ENCODE assay signal across 8 cellular contexts in the genomic region with DNA sequence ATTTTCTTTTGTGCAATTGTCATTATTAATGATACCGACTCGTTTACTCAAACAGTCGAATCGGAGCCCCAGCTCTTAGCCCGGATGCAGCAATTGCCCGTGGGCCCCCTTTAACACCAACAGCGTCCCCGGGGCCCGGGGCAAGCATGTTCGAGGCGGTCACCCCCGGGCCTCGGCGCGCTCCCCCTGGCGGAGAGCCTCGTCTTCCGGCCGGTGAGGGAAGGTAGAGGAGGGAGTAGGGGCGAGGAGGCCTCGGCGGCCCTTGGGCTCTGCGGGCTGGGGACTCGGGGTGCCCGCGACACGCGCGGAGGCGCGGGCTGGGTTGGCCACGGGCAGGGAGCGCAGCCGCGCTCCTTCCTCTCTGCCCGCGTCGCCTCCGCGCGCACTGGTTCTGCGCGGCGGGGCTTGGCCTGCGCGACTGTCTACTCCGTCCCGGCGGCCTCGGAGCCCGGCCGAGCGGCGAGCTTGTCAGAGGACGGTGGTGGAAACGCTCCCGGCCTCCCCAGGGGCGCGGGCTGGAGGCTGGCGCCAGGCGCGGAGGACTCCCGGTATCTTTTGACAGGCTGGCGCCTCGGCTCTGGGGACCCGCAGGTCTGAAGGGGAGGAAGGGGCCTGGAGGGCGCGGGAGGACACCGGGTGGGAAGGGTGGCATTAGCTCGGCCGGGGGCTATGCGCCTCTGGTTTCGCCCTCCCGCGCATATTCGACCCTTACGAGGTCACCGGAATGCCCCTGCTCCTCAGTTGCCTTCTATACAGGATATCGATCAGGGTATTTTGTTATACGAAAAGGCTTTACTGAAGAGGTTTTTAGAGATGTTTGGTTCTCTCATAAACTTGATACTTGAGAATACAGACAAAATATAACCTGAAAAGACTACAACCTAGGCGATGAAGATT. TPM values are rescaled to one million over a fixed set of nuclear protein-coding genes. Genes with fewer than 3 reads are reported as not detected.
A peak's percentile ranks its signal among the peaks of the same experiment; 100 is the strongest.
DNase-seq lines count a peak whose midpoint lies in the region; ATAC-seq, FAIRE-seq and TF ChIP-seq lines count a peak whose summit lies in the region.

No MANE protein-coding gene starts in this region.

- H3K4me1 ChIP-seq in pancreas: peaks cover 0 to 9% (median 0%) of the 10 kb centered on the region in 3 donors
- H3K4me1 ChIP-seq in tibial artery: peaks cover 0 to 27% (median 7%) of the 10 kb centered on the region in 4 donors

- no peak for FAIRE-seq in pancreas (lab: Jason Lieb, UNC)

- H3K4me1 Mint-ChIP-seq in activated naive CD4-positive, alpha-beta T cell treated with anti-CD3 and anti-CD28 coated beads, Interleukin-2, amount 50 U/mL, for 24 hours: peaks cover 19% of the 10 kb centered on the region

- peak; percentile 60 to 74 (median 69) for TF ChIP-seq CTCF in pancreas (IDR thresholded peaks at IDR 0.05)
- TF ChIP-seq CTCF in tibial artery (IDR thresholded peaks at IDR 0.05): peak; percentile 57 to 70

- no peaks in the 10 kb centered on the region for H3K27me3 ChIP-seq in pancreas
- no peaks in the 10 kb centered on the region for H3K27me3 ChIP-seq in tibial artery

- intact Hi-C loops in head of caudate nucleus (cut with DNase I) (no loop called here), pancreas (cut with DNase I) (no loop called here), tibial artery (cut with DNase I; ENCODE audit: low total_unique reads) (no loop called here)

- ATAC-seq in GM21737 (IDR thresholded peaks at IDR 0.05; ENCODE audit: unreplicated experiment) (peak; percentile 79), pancreas (peak; percentile 82 to 91 (median 84))

- H3K9me3 ChIP-seq in KOPT-K1 (ENCODE audit: insufficient read depth, low read length, poor library complexity, severe bottlenecking) (peaks cover 7% of the 10 kb centered on the region), pancreas (no peaks in the 10 kb centered on the region), tibial artery (no peaks in the 10 kb centered on the region)

- H3K27ac ChIP-seq in KOPT-K1 (ENCODE audit: low read depth, low read length, poor library complexity, severe bottlenecking): peak overlapping the region; percentile 61
- H3K27ac ChIP-seq in pancreas: peak overlapping the region; percentile 68 to 79 (median 74)
- peak overlapping the region; percentile 72 to 87 for H3K27ac ChIP-seq in tibial artery

- peak overlapping the region; percentile 70 for H3K27ac Mint-ChIP-seq in activated naive CD4-positive, alpha-beta T cell treated with anti-CD3 and anti-CD28 coated beads, Interleukin-2, amount 50 U/mL, for 24 hours

- in situ Hi-C loops in G401 (cut with HindIII; ENCODE audit: low sequenced_read_pairs): no loop called here

- DNase-seq in G401 (ENCODE audit: low spot score) (peak; percentile 68), SK-N-DZ (ENCODE audit: low spot score) (peak; percentile 78), head of caudate nucleus (peak; percentile 51 to 91 (median 82)), pancreas (peak; percentile 78 to 94 (median 86)), tibial artery (peak; percentile 75 to 88)

- 1 to 2% methylated on average over 78 to 81 of the region's 81 CpGs for WGBS in pancreas, 2 donors

- no peaks in the 10 kb centered on the region for H3K9me3 Mint-ChIP-seq in activated naive CD4-positive, alpha-beta T cell treated with anti-CD3 and anti-CD28 coated beads, Interleukin-2, amount 50 U/mL, for 24 hours

- no peaks in the 10 kb centered on the region for H3K36me3 Mint-ChIP-seq in activated naive CD4-positive, alpha-beta T cell treated with anti-CD3 and anti-CD28 coated beads, Interleukin-2, amount 50 U/mL, for 24 hours

- no peaks in the 10 kb centered on the region for H3K36me3 ChIP-seq in KOPT-K1 (ENCODE audit: insufficient read depth, low read length)
- H3K36me3 ChIP-seq in pancreas: no peaks in the 10 kb centered on the region
- no peaks in the 10 kb centered on the region for H3K36me3 ChIP-seq in tibial artery

- H3K27me3 Mint-ChIP-seq in activated naive CD4-positive, alpha-beta T cell treated with anti-CD3 and anti-CD28 coated beads, Interleukin-2, amount 50 U/mL, for 24 hours: peaks cover 13% of the 10 kb centered on the region

- peak overlapping the region; percentile 90 for H3K4me3 Mint-ChIP-seq in activated naive CD4-positive, alpha-beta T cell treated with anti-CD3 and anti-CD28 coated beads, Interleukin-2, amount 50 U/mL, for 24 hours

- peak overlapping the region; percentile 69 to 93 (median 88) for H3K4me3 ChIP-seq in pancreas
- peak overlapping the region; percentile 66 to 73 for H3K4me3 ChIP-seq in tibial artery

RNA-seq across cellular contexts. Expression of a gene that starts 1.5 kb away (rescaled TPM):
- 18.5 and 20.0 TPM in 2 replicates for total RNA-seq in G401 (2014; rRNA removed; shearing (Covaris generic))
- polyA plus RNA-seq in SK-N-DZ (2014; cell fraction: cytosol; rRNA removed): 35.3 and 37.5 TPM in 2 replicates
- polyA plus RNA-seq in SK-N-DZ (2014; cell fraction: nucleus; rRNA removed): 67.6 and 84.8 TPM in 2 replicates
- total RNA-seq in pancreas: 10 to 100 TPM in 4 of 6 donors, 1 to 10 TPM in 2; 8.2 to 12.3 (median 10.7) TPM
- 10 to 100 TPM; 13.2 to 14.1 TPM for polyA plus RNA-seq in pancreas

RNA-seq across cellular contexts. Expression of a gene that starts 1.6 kb away (rescaled TPM):
- total RNA-seq in G401 (2014; rRNA removed; shearing (Covaris generic)): 42.0 and 49.1 TPM in 2 replicates
- 40.5 and 42.5 TPM in 2 replicates for polyA plus RNA-seq in SK-N-DZ (2014; cell fraction: cytosol; rRNA removed)
- polyA plus RNA-seq in SK-N-DZ (2014; cell fraction: nucleus; rRNA removed): 29.3 and 42.8 TPM in 2 replicates
- 1 to 10 TPM in 3 of 6 donors, under 1 TPM in 3; 0.60 to 4.2 (median 0.87) TPM for total RNA-seq in pancreas
- polyA plus RNA-seq in pancreas: 1 to 10 TPM; 1.2 to 1.3 TPM

RNA-seq across cellular contexts. Expression of a gene that starts 26.8 kb away (rescaled TPM):
- total RNA-seq in G401 (2014; rRNA removed; shearing (Covaris generic)): 38.2 and 60.5 TPM in 2 replicates
- polyA plus RNA-seq in SK-N-DZ (2014; cell fraction: cytosol; rRNA removed): 6.1 and 9.8 TPM in 2 replicates
- 13.6 and 16.2 TPM in 2 replicates for polyA plus RNA-seq in SK-N-DZ (2014; cell fraction: nucleus; rRNA removed)
- total RNA-seq in pancreas: 1 to 10 TPM; 1.8 to 2.8 (median 2.1) TPM
- 1 to 10 TPM; 8.2 to 9.6 TPM for polyA plus RNA-seq in pancreas

RNA-seq across cellular contexts. Expression of a gene that starts 45.4 kb away (rescaled TPM):
- 15.9 and 50.2 TPM in 2 replicates for total RNA-seq in G401 (2014; rRNA removed; shearing (Covaris generic))
- 34.3 and 36.0 TPM in 2 replicates for polyA plus RNA-seq in SK-N-DZ (2014; cell fraction: cytosol; rRNA removed)
- polyA plus RNA-seq in SK-N-DZ (2014; cell fraction: nucleus; rRNA removed): 62.9 and 103 TPM in 2 replicates
- 10 to 100 TPM; 17.5 to 29.3 (median 22.3) TPM for total RNA-seq in pancreas
- polyA plus RNA-seq in pancreas: 10 to 100 TPM; 64.1 to 85.4 TPM

Comparison
In these comparisons a context has a peak if more than half of its experiments do, and no peak if none do; other contexts are left out.
1. Peak in every context shown above with its lines: DNase-seq, ATAC-seq, H3K4me3 ChIP-seq and H3K27ac ChIP-seq.
2. RNA of a gene that starts 26.8 kb away (total RNA-seq): 38.2 to 60.5 TPM in G401; 1.8 to 2.8 TPM in pancreas; every median in the first group is over 10 times any median in the second.